14 cellular contexts compared by ENCODE assay signal in genomic region chr19:52230685-52231084, GRCh38. TPM values are rescaled to one million over a fixed set of nuclear protein-coding genes. Genes with fewer than 3 reads are reported as not detected.
DNase-seq lines count a peak whose midpoint lies in the region; ATAC-seq, FAIRE-seq and TF ChIP-seq lines count a peak whose summit lies in the region.
"Had no signal": no experiment of that assay in that cellular context is flagged by ENCODE, and none has a peak within 500 bp of the region (broad histone marks: within the 10 kb centered on the region; RNA-seq: fewer than 3 reads in every experiment).

No MANE protein-coding gene starts in this region.

- no peak for DNase-seq in CD4-positive, CD25-positive, alpha-beta regulatory T cell
- DNase-seq in CD8-positive, alpha-beta memory T cell = no peak
- no peak for DNase-seq in activated naive CD8-positive, alpha-beta T cell treated with anti-CD3 and anti-CD28 coated beads for 36 hours
- DNase-seq in omental fat pad (ENCODE audit: low spot score) (no peak), CD1c-positive myeloid dendritic cell (ENCODE audit: extremely low spot score) (no peak), pancreas (no peak)
- DNase-seq: activated CD4-positive, alpha-beta T cell treated with anti-CD3 and anti-CD28 coated beads, Interleukin-2, amount 50 U/mL, for 1 hour; Calu3; MG63; tibial artery had no signal

- peak overlapping the region; percentile 40 to 72 (median 54) for H3K27ac Mint-ChIP-seq in CD4-positive, CD25-positive, alpha-beta regulatory T cell
- peak overlapping the region in 6 of 8 donors; percentile 24 to 88 (median 64) for H3K27ac Mint-ChIP-seq in CD8-positive, alpha-beta memory T cell
- H3K27ac Mint-ChIP-seq in activated naive CD8-positive, alpha-beta T cell treated with anti-CD3 and anti-CD28 coated beads for 36 hours = peak overlapping the region; percentile 26

- H3K27me3 ChIP-seq in CD4-positive, CD25-positive, alpha-beta regulatory T cell (ENCODE audit: control insufficient read depth, insufficient read depth, low read length) = no peaks in the 10 kb centered on the region
- H3K27me3 ChIP-seq in CD8-positive, alpha-beta memory T cell (ENCODE audit: insufficient read depth, low read length, poor library complexity, severe bottlenecking) = no peaks in the 10 kb centered on the region
- no peaks in the 10 kb centered on the region for H3K27me3 ChIP-seq in pancreas
- H3K27me3 ChIP-seq: MG63, tibial artery had no signal

- 100% methylated on average over 1 of the region's 1 CpG for WGBS in mesodermal cell (ENCODE audit: insufficient coverage in 2 of 2), 2 experiments
- WGBS in pancreas, 2 donors = 82 to 84% methylated on average over 1 of the region's 1 CpG

- peaks cover 0 to 7% (median 1%) of the 10 kb centered on the region in 4 donors for H3K4me1 Mint-ChIP-seq in CD4-positive, CD25-positive, alpha-beta regulatory T cell
- H3K4me1 Mint-ChIP-seq in CD8-positive, alpha-beta memory T cell = peaks cover 0 to 6% (median 0%) of the 10 kb centered on the region in 3 donors
- H3K4me1 Mint-ChIP-seq in activated naive CD8-positive, alpha-beta T cell treated with anti-CD3 and anti-CD28 coated beads for 36 hours = peaks cover 9% of the 10 kb centered on the region

- no peak overlapping the region for H3K4me3 Mint-ChIP-seq in CD4-positive, CD25-positive, alpha-beta regulatory T cell
- H3K4me3 Mint-ChIP-seq in CD8-positive, alpha-beta memory T cell = no peak overlapping the region
- H3K4me3 Mint-ChIP-seq in activated naive CD8-positive, alpha-beta T cell treated with anti-CD3 and anti-CD28 coated beads for 36 hours = no peak overlapping the region

- no peak overlapping the region for H3K27ac ChIP-seq in CD4-positive, CD25-positive, alpha-beta regulatory T cell (ENCODE audit: insufficient read depth, low read length, poor library complexity, severe bottlenecking)
- H3K27ac ChIP-seq in CD8-positive, alpha-beta memory T cell (ENCODE audit: low read depth, low read length) = no peak overlapping the region
- peak overlapping the region; percentile 73 for H3K27ac ChIP-seq in mesodermal cell (ENCODE audit: low read depth, low read length, severe bottlenecking)
- H3K27ac ChIP-seq in pancreas = no peak overlapping the region
- H3K27ac ChIP-seq: tibial artery had no signal

- intact Hi-C loops in pancreas (cut with DNase I) = no loop called here

- ATAC-seq in CD4-positive, CD25-positive, alpha-beta regulatory T cell (ENCODE audit: low read depth in 2 of 2) = no peak
- ATAC-seq in omental fat pad (ENCODE audit: low FRiP score) = no peak
- no peak for ATAC-seq in pancreas
- ATAC-seq: Right ventricle myocardium inferior had no signal

- CTCF ChIA-PET in CD8-positive, alpha-beta memory T cell (lab: Charles Lee) = no interaction called here

- H3K9me3 Mint-ChIP-seq in CD4-positive, CD25-positive, alpha-beta regulatory T cell = no peaks in the 10 kb centered on the region
- no peaks in the 10 kb centered on the region for H3K9me3 Mint-ChIP-seq in CD8-positive, alpha-beta memory T cell
- no peaks in the 10 kb centered on the region for H3K9me3 Mint-ChIP-seq in activated naive CD8-positive, alpha-beta T cell treated with anti-CD3 and anti-CD28 coated beads for 36 hours

- H3K36me3 ChIP-seq in CD4-positive, CD25-positive, alpha-beta regulatory T cell (ENCODE audit: control insufficient read depth, insufficient read depth, low read length) = peaks cover 30% of the 10 kb centered on the region
- peaks cover 18% of the 10 kb centered on the region for H3K36me3 ChIP-seq in CD8-positive, alpha-beta memory T cell (ENCODE audit: insufficient read depth, low read length)
- H3K36me3 ChIP-seq in mesodermal cell (ENCODE audit: control insufficient read depth, insufficient read depth, low read length) (peaks cover 49% of the 10 kb centered on the region), pancreas (peaks cover 8 to 28% (median 11%) of the 10 kb centered on the region in 3 donors)

- no peak for TF ChIP-seq CTCF in omental fat pad (IDR thresholded peaks at IDR 0.05)
- no peak for TF ChIP-seq CTCF in pancreas (IDR thresholded peaks at IDR 0.05)

- H3K9me3 ChIP-seq in CD4-positive, CD25-positive, alpha-beta regulatory T cell (ENCODE audit: control insufficient read depth in 2 of 2, low read length in 2 of 2) = no peaks in the 10 kb centered on the region
- H3K9me3 ChIP-seq in CD8-positive, alpha-beta memory T cell (ENCODE audit: low read length) = no peaks in the 10 kb centered on the region
- H3K9me3 ChIP-seq in mesodermal cell (ENCODE audit: control insufficient read depth, low read length) (no peaks in the 10 kb centered on the region), pancreas (no peaks in the 10 kb centered on the region)
- H3K9me3 ChIP-seq: HAP-1, tibial artery had no signal

- POLR2A ChIA-PET in CD8-positive, alpha-beta memory T cell (lab: Charles Lee) = no interaction called here

- H3K4me1 ChIP-seq in CD4-positive, CD25-positive, alpha-beta regulatory T cell (ENCODE audit: control insufficient read depth, insufficient read depth, low read length, poor library complexity, severe bottlenecking) = no peaks in the 10 kb centered on the region
- no peaks in the 10 kb centered on the region for H3K4me1 ChIP-seq in CD8-positive, alpha-beta memory T cell (ENCODE audit: insufficient read depth, low read length)
- peaks cover 11% of the 10 kb centered on the region for H3K4me1 ChIP-seq in mesodermal cell (ENCODE audit: control insufficient read depth, insufficient read depth, low read length, poor library complexity, severe bottlenecking)
- H3K4me1 ChIP-seq in pancreas = no peaks in the 10 kb centered on the region
- H3K4me1 ChIP-seq: HAP-1, tibial artery had no signal

- peaks cover 23% of the 10 kb centered on the region for H3K36me3 Mint-ChIP-seq in CD4-positive, CD25-positive, alpha-beta regulatory T cell
- peaks cover 0 to 32% (median 12%) of the 10 kb centered on the region in 3 donors for H3K36me3 Mint-ChIP-seq in CD8-positive, alpha-beta memory T cell
- peaks cover 35% of the 10 kb centered on the region for H3K36me3 Mint-ChIP-seq in activated naive CD8-positive, alpha-beta T cell treated with anti-CD3 and anti-CD28 coated beads for 36 hours

- H3K27me3 Mint-ChIP-seq in CD4-positive, CD25-positive, alpha-beta regulatory T cell = no peaks in the 10 kb centered on the region
- H3K27me3 Mint-ChIP-seq in CD8-positive, alpha-beta memory T cell = no peaks in the 10 kb centered on the region
- H3K27me3 Mint-ChIP-seq in activated naive CD8-positive, alpha-beta T cell treated with anti-CD3 and anti-CD28 coated beads for 36 hours = no peaks in the 10 kb centered on the region

- no peak for FAIRE-seq in pancreas (lab: Jason Lieb, UNC)
- FAIRE-seq: endothelial cell of umbilical vein had no signal

- H3K4me3 ChIP-seq in CD4-positive, CD25-positive, alpha-beta regulatory T cell (ENCODE audit: low read depth, low read length) = no peak overlapping the region
- no peak overlapping the region for H3K4me3 ChIP-seq in CD8-positive, alpha-beta memory T cell (ENCODE audit: low read length)
- H3K4me3 ChIP-seq in mesodermal cell (ENCODE audit: extremely low read depth, insufficient read depth, low read length, poor library complexity, severe bottlenecking) (no peak overlapping the region), pancreas (no peak overlapping the region)
- H3K4me3 ChIP-seq: HAP-1, MG63, tibial artery had no signal

RNA-seq across cellular contexts. Expression of gene ZNF766, which starts 38.7 kb away (rescaled TPM):
- 31.9 TPM for total RNA-seq in CD4-positive, CD25-positive, alpha-beta regulatory T cell
- polyA plus RNA-seq in CD4-positive, CD25-positive, alpha-beta regulatory T cell = 10 to 100 TPM; 39.1 to 62.4 (median 59.8) TPM
- total RNA-seq in CD8-positive, alpha-beta memory T cell = 10 to 100 TPM; 22.2 to 24.3 TPM
- 69.7 TPM for polyA plus RNA-seq in CD8-positive, alpha-beta memory T cell
- total RNA-seq in activated naive CD8-positive, alpha-beta T cell treated with anti-CD3 and anti-CD28 coated beads for 36 hours = 10 to 100 TPM; 28.6 to 31.4 TPM
- 15.1 TPM for polyA plus RNA-seq in mesodermal cell (2013, experiment 1 of 2)
- 16.9 TPM for polyA plus RNA-seq in mesodermal cell (2013, experiment 2 of 2)
- total RNA-seq in omental fat pad (10 to 100 TPM in 1 of 4 donors, 1 to 10 TPM in 3; 5.7 to 21.8 (median 8.3) TPM), pancreas (10 to 100 TPM in 1 of 6 donors, 1 to 10 TPM in 5; 4.9 to 12.5 (median 7.2) TPM)
- 1 to 10 TPM; 2.1 to 4.0 TPM for polyA plus RNA-seq in pancreas

RNA-seq across cellular contexts. Expression of gene PPP2R1A, which starts 40.8 kb away (rescaled TPM):
- total RNA-seq in CD4-positive, CD25-positive, alpha-beta regulatory T cell = 180 TPM
- polyA plus RNA-seq in CD4-positive, CD25-positive, alpha-beta regulatory T cell = 100 to 1,000 TPM; 170 to 212 (median 180) TPM
- total RNA-seq in CD8-positive, alpha-beta memory T cell = 100 to 1,000 TPM; 232 to 250 TPM
- 200 TPM for polyA plus RNA-seq in CD8-positive, alpha-beta memory T cell
- 100 to 1,000 TPM; 222 to 244 TPM for total RNA-seq in activated naive CD8-positive, alpha-beta T cell treated with anti-CD3 and anti-CD28 coated beads for 36 hours
- 229 TPM for polyA plus RNA-seq in mesodermal cell (2013, experiment 1 of 2)
- 195 TPM for polyA plus RNA-seq in mesodermal cell (2013, experiment 2 of 2)
- total RNA-seq in omental fat pad = 100 to 1,000 TPM; 141 to 162 (median 156) TPM
- total RNA-seq in pancreas = 100 to 1,000 TPM in 3 of 6 donors, 10 to 100 TPM in 3; 70.9 to 119 (median 99.1) TPM
- 100 to 1,000 TPM in 1 of 2 donors, 10 to 100 TPM in 1; 89.1 to 108 TPM for polyA plus RNA-seq in pancreas

RNA-seq across cellular contexts. Expression of gene ZNF836, which starts 59.3 kb away (rescaled TPM):
- total RNA-seq in CD4-positive, CD25-positive, alpha-beta regulatory T cell = 22.4 TPM
- 10 to 100 TPM in 1 of 4 donors, 1 to 10 TPM in 3; 3.0 to 10.2 (median 8.3) TPM for polyA plus RNA-seq in CD4-positive, CD25-positive, alpha-beta regulatory T cell
- 10 to 100 TPM; 10.6 to 12.5 TPM for total RNA-seq in CD8-positive, alpha-beta memory T cell
- polyA plus RNA-seq in CD8-positive, alpha-beta memory T cell = 17.1 TPM
- total RNA-seq in activated naive CD8-positive, alpha-beta T cell treated with anti-CD3 and anti-CD28 coated beads for 36 hours = 10 to 100 TPM; 10.0 to 12.0 TPM
- 7.3 TPM for polyA plus RNA-seq in mesodermal cell (2013, experiment 1 of 2)
- polyA plus RNA-seq in mesodermal cell (2013, experiment 2 of 2) = 5.4 TPM
- total RNA-seq in omental fat pad = 10 to 100 TPM in 1 of 4 donors, 1 to 10 TPM in 3; 5.8 to 15.1 (median 7.3) TPM
- 1 to 10 TPM; 4.4 to 9.2 (median 7.3) TPM for total RNA-seq in pancreas
- 1 to 10 TPM; 2.0 to 2.8 TPM for polyA plus RNA-seq in pancreas
